ENCODE assay signal across 8 cellular contexts in the genomic region with DNA sequence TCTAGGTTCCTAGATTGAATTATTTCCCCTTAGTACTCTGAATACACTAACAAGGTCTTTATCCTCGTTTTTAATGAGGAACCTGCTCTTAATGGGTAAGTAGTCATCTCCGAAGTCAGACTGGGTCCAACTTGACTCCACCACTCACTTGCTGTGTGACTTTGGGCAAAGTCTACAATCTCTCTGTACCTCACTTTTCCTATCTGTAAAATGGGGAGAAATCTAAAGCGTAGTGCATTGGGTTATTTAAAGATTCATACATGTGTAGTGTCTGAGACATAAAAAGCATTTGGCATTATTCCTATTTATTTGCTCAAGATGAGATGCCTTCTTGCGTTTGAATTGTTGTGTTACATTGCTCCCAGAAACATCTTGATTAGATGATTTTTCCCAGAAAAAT. TPM values are rescaled to one million over a fixed set of nuclear protein-coding genes. Genes with fewer than 3 reads are reported as not detected.
DNase-seq lines count a peak whose midpoint lies in the region; ATAC-seq and TF ChIP-seq lines count a peak whose summit lies in the region.

No MANE protein-coding gene starts in this region.

- H3K27ac ChIP-seq in DND-41 (ENCODE audit: low read length) (peak overlapping the region; percentile 89), SU-DHL-6 (ENCODE audit: low read depth, low read length) (no peak overlapping the region), fibroblast of lung (ENCODE audit: insufficient read depth, low read length) (no peak overlapping the region), rectal smooth muscle tissue (ENCODE audit: low read depth, low read length) (peak overlapping the region; percentile 97)

- H3K9me2 ChIP-seq in SU-DHL-6 (replicated peaks; ENCODE audit: insufficient read depth, low read length): no peaks in the 10 kb centered on the region

- ATAC-seq in DND-41 (ENCODE audit: insufficient read depth, low read depth) (no peak), HG03175 (IDR thresholded peaks at IDR 0.05; ENCODE audit: unreplicated experiment) (no peak)

- H3K4me1 ChIP-seq in DND-41 (ENCODE audit: insufficient read depth, low read length) (peaks cover 51% of the 10 kb centered on the region), fibroblast of lung (ENCODE audit: control insufficient read depth, extremely low read depth, insufficient read depth, low read length) (peaks cover 7% of the 10 kb centered on the region), rectal smooth muscle tissue (ENCODE audit: control insufficient read depth, insufficient read depth, low read length) (peaks cover 2% of the 10 kb centered on the region)

- H3K9me3 ChIP-seq in DND-41 (ENCODE audit: insufficient read depth, low read length, severe bottlenecking): no peaks in the 10 kb centered on the region
- H3K9me3 ChIP-seq in SU-DHL-6 (ENCODE audit: insufficient read depth, low read length): no peaks in the 10 kb centered on the region
- no peaks in the 10 kb centered on the region for H3K9me3 ChIP-seq in fibroblast of lung (ENCODE audit: control insufficient read depth, insufficient read depth, low read depth, low read length)

- no peaks in the 10 kb centered on the region for H3F3A ChIP-seq in SU-DHL-6 (ENCODE audit: insufficient read depth)

- DNase-seq in DND-41 (no peak), fibroblast of lung (ENCODE audit: low read depth in 2 of 2) (no peak), SIG-M5 (lab: John Stamatoyannopoulos, UW) (no peak), OCI-M1 (lab: John Stamatoyannopoulos, UW) (no peak)
- no peak for DNase-seq in activated CD8-positive, alpha-beta memory T cell treated with anti-CD3 and anti-CD28 coated beads, Interleukin-2, amount 50 U/mL, for 48 hours

- H4K20me1 ChIP-seq in DND-41 (ENCODE audit: insufficient read depth, low read length): no peaks in the 10 kb centered on the region
- H4K20me1 ChIP-seq in SU-DHL-6 (ENCODE audit: low read depth, low read length): no peaks in the 10 kb centered on the region
- no peaks in the 10 kb centered on the region for H4K20me1 ChIP-seq in fibroblast of lung (ENCODE audit: control insufficient read depth, extremely low read depth, insufficient read depth, low read length)

- H3K4me2 ChIP-seq in DND-41 (ENCODE audit: insufficient read depth, low read length) (peak overlapping the region; percentile 86), SU-DHL-6 (ENCODE audit: low read depth, low read length, poor library complexity, severe bottlenecking) (peak overlapping the region; percentile 88), fibroblast of lung (ENCODE audit: extremely low read depth, insufficient read depth, low read length) (peak overlapping the region; percentile 92)

- H3K36me3 ChIP-seq in DND-41 (ENCODE audit: insufficient read depth, low read length) (no peaks in the 10 kb centered on the region), SU-DHL-6 (ENCODE audit: low read length) (no peaks in the 10 kb centered on the region), fibroblast of lung (ENCODE audit: control insufficient read depth, insufficient read depth, low read length) (no peaks in the 10 kb centered on the region), rectal smooth muscle tissue (ENCODE audit: control insufficient read depth, insufficient read depth, low read length) (no peaks in the 10 kb centered on the region)

- no peaks in the 10 kb centered on the region for H3K27me3 ChIP-seq in DND-41 (ENCODE audit: insufficient read depth, low read length, poor library complexity)
- H3K27me3 ChIP-seq in SU-DHL-6 (ENCODE audit: low read length): no peaks in the 10 kb centered on the region
- no peaks in the 10 kb centered on the region for H3K27me3 ChIP-seq in fibroblast of lung (ENCODE audit: control insufficient read depth, insufficient read depth, low read length)
- no peaks in the 10 kb centered on the region for H3K27me3 ChIP-seq in rectal smooth muscle tissue (ENCODE audit: control insufficient read depth, insufficient read depth, low read length)

- H3K79me2 ChIP-seq in DND-41 (ENCODE audit: insufficient read depth, low read length): peaks cover 3% of the 10 kb centered on the region; the same call in 1 of the 2 replicates
- H3K79me2 ChIP-seq in SU-DHL-6 (ENCODE audit: insufficient read depth, low read length): no peaks in the 10 kb centered on the region
- H3K79me2 ChIP-seq in fibroblast of lung (ENCODE audit: control insufficient read depth, insufficient read depth, low read length): no peaks in the 10 kb centered on the region

- peak overlapping the region in 1 of 2 experiments; percentile 84; a peak in 2 of 4 replicates for H3K4me3 ChIP-seq in DND-41 (ENCODE audit: low read depth in 1 of 2, low read length in 2 of 2)
- peak overlapping the region; percentile 68 for H3K4me3 ChIP-seq in SU-DHL-6 (ENCODE audit: insufficient read depth, low read length, poor library complexity, severe bottlenecking)
- peak overlapping the region; percentile 56 to 68 (median 66) for H3K4me3 ChIP-seq in fibroblast of lung (replicated peaks in 1 of 4; ENCODE audit: control extremely low read depth in 1 of 4, insufficient read depth in 1 of 4, low read depth in 3 of 4, low read length in 4 of 4)
- H3K4me3 ChIP-seq in rectal smooth muscle tissue (ENCODE audit: low read length): peak overlapping the region; percentile 70

- H3K9ac ChIP-seq in DND-41 (ENCODE audit: low read depth, low read length) (peak overlapping the region; percentile 75), SU-DHL-6 (ENCODE audit: low read length) (peak overlapping the region; percentile 69), fibroblast of lung (ENCODE audit: insufficient read depth, low read length) (peak overlapping the region; percentile 55), rectal smooth muscle tissue (ENCODE audit: low read length) (no peak overlapping the region)

- H2AFZ ChIP-seq in DND-41 (ENCODE audit: low read depth, low read length) (peak overlapping the region; percentile 75), SU-DHL-6 (ENCODE audit: low read depth, low read length, severe bottlenecking) (peak overlapping the region; percentile 97), fibroblast of lung (ENCODE audit: low read length) (peak overlapping the region; percentile 92)

- TF ChIP-seq CTCF in DND-41 (IDR thresholded peaks at IDR 0.05; ENCODE audit: borderline replicate concordance, extremely low read depth, low read length, poor library complexity, severe bottlenecking) (no peak), SU-DHL-6 (IDR thresholded peaks at IDR 0.05; ENCODE audit: insufficient read depth, low read length, poor library complexity, severe bottlenecking) (no peak), fibroblast of lung (conservative IDR thresholded peaks at IDR 0.05 in 1 of 2, IDR thresholded peaks at IDR 0.05 in 1 of 2; ENCODE audit: low read depth in 1 of 2, low read length in 2 of 2) (no peak)

RNA-seq across cellular contexts. Expression of gene GTF2A1, which starts 51.5 kb away (rescaled TPM):
- total RNA-seq in fibroblast of lung: 25.2 and 32.7 TPM in 2 replicates
- 23.2 and 25.0 TPM in 2 replicates for polyA plus RNA-seq in fibroblast of lung
- polyA plus RNA-seq in fibroblast of lung (2012): 21.7 and 22.5 TPM in 2 replicates
- 21.6 and 25.6 TPM in 2 replicates for polyA minus RNA-seq in fibroblast of lung (ENCODE audit: low replicate concordance)

Comparison
In these comparisons a context has a peak if more than half of its experiments do, and no peak if none do; other contexts are left out.
1. H3K27ac ChIP-seq: peak in DND-41 (single experiment) and rectal smooth muscle tissue (single experiment); none in SU-DHL-6 (single experiment) and fibroblast of lung (single experiment).
2. Peak in every context shown above with its lines, with median percentiles within 50 percentile points of each other: H2AFZ ChIP-seq and H3K4me2 ChIP-seq.